In genomic region chr3:21260507-21260906, GRCh38 we compare ENCODE assay signal across 18 cellular contexts.
A peak's percentile ranks its signal among the peaks of the same experiment; 100 is the strongest.
DNase-seq lines count a peak whose midpoint lies in the region; ATAC-seq, FAIRE-seq and TF ChIP-seq lines count a peak whose summit lies in the region.
"Had no signal": no experiment of that assay in that cellular context is flagged by ENCODE, and none has a peak within 500 bp of the region (broad histone marks: within the 10 kb centered on the region; RNA-seq: fewer than 3 reads in every experiment).

No MANE protein-coding gene starts in this region.

- H3K4me2 ChIP-seq in GM23248 (ENCODE audit: unreplicated experiment) (no peak overlapping the region), H1 (ENCODE audit: insufficient read depth in 1 of 2, low read depth in 2 of 2, low read length in 2 of 2) (no peak overlapping the region), smooth muscle cell (no peak overlapping the region)
- H3K4me2 ChIP-seq: GM23338 had no signal

- no TSS peak for BruUV-seq in Calu3 (replicated peaks; lab: Mats Ljungman, UMichigan)

- CTCF ChIA-PET in Calu3 (lab: Charles Lee) (no interaction called here), H1 (lab: Charles Lee; ENCODE audit: partially characterized antibody) (interaction anchor here (1.1 kb wide), 1 partner anchor 29 kb away, joined by 5 read pairs; no protein-coding TSS in a partner anchor)

- no peaks in the 10 kb centered on the region for H3K27me3 ChIP-seq in GM23248 (replicated peaks; ENCODE audit: insufficient read depth)
- no peaks in the 10 kb centered on the region for H3K27me3 ChIP-seq in H1 (replicated peaks in 1 of 4; ENCODE audit: control insufficient read depth in 3 of 4, extremely low read depth in 1 of 4, insufficient read depth in 3 of 4, low read length in 3 of 4)
- H3K27me3 ChIP-seq in smooth muscle cell (ENCODE audit: low read depth): no peaks in the 10 kb centered on the region

- no peaks in the 10 kb centered on the region for H3K36me3 ChIP-seq in GM23248 (ENCODE audit: low read depth)
- peaks cover 0 to 3% (median 0%) of the 10 kb centered on the region in 4 experiments; a peak in 1 of 8 replicates for H3K36me3 ChIP-seq in H1 (ENCODE audit: control insufficient read depth in 2 of 4, insufficient read depth in 4 of 4, low read length in 3 of 4)
- no peaks in the 10 kb centered on the region for H3K36me3 ChIP-seq in smooth muscle cell (ENCODE audit: low read depth)
- H3K36me3 ChIP-seq: HAP-1 had no signal

- H2AFZ ChIP-seq in GM23248 (0 out of 2 replicates have a peak overlapping the region, but pooled peaks have one; percentile 15), H1 (ENCODE audit: low read length) (no peak overlapping the region), smooth muscle cell (ENCODE audit: low read depth) (no peak overlapping the region)
- H2AFZ ChIP-seq: GM23338 had no signal

- no peaks in the 10 kb centered on the region for H3K9me3 Mint-ChIP-seq in Calu3 (ENCODE audit: low read depth, unreplicated experiment)
- H3K9me3 Mint-ChIP-seq: HFFc6 had no signal

- H4K8ac ChIP-seq in H1 (ENCODE audit: extremely low read depth, insufficient read depth, low read length): no peak overlapping the region

- peaks cover 43% of the 10 kb centered on the region for H3K4me1 Mint-ChIP-seq in Calu3 (ENCODE audit: low read depth, unreplicated experiment)
- H3K4me1 Mint-ChIP-seq: CD4-positive, alpha-beta memory T cell had no signal

- H4K91ac ChIP-seq in H1 (replicated peaks; ENCODE audit: insufficient read length, low read length): no peak overlapping the region

- intact Hi-C loops in Calu3 (cut with micrococcal nuclease; ENCODE audit: unreplicated experiment): no loop called here

- H3K9ac ChIP-seq in GM23248 (no peak overlapping the region), H1 (replicated peaks in 1 of 4; ENCODE audit: extremely low read depth in 1 of 4, low read depth in 3 of 4, low read length in 3 of 4) (no peak overlapping the region), smooth muscle cell (ENCODE audit: low read depth) (no peak overlapping the region)

- WGBS in GM23248 (ENCODE audit: low coverage in 1 of 2, low lambda C conversion rate in 2 of 2, missing lambda C conversion rate in 2 of 2), 2 experiments: 70 to 71% methylated on average over 5 of the region's 5 CpGs
- 89% methylated on average over 5 of the region's 5 CpGs; no CpG with 5 or more reads in 1 of the 2 experiments for WGBS in H1 (ENCODE audit: extremely low coverage in 1 of 2, insufficient coverage in 1 of 2, insufficient read length in 1 of 2, insufficient replicate concordance in 2 of 2, low coverage in 1 of 2, low lambda C conversion rate in 2 of 2, missing lambda C conversion rate in 1 of 2), 2 experiments
- WGBS in smooth muscle cell (ENCODE audit: low lambda C conversion rate): 75% methylated on average over 5 of the region's 5 CpGs

- H3K79me2 ChIP-seq in GM23248 (ENCODE audit: insufficient read depth) (no peaks in the 10 kb centered on the region), H1 (ENCODE audit: control insufficient read depth in 1 of 2, insufficient read depth in 2 of 2, low read length in 2 of 2) (no peaks in the 10 kb centered on the region), smooth muscle cell (ENCODE audit: low read depth) (no peaks in the 10 kb centered on the region)

- no peaks in the 10 kb centered on the region for H3K36me3 Mint-ChIP-seq in Calu3 (ENCODE audit: insufficient read depth, unreplicated experiment)
- H3K36me3 Mint-ChIP-seq: CD4-positive, alpha-beta memory T cell had no signal

- H2BK15ac ChIP-seq in H1 (ENCODE audit: low read length): no peak overlapping the region

- no peak for TF ChIP-seq RAD21 in H1 (IDR thresholded peaks at IDR 0.05 in 1 of 2, conservative IDR thresholded peaks at IDR 0.05 in 1 of 2; ENCODE audit: low read depth in 2 of 2, low read length in 2 of 2)

- no peak for FAIRE-seq in H1 (lab: Jason Lieb, UNC)
- FAIRE-seq: GM12878, GM19239, H54 had no signal

- no peak overlapping the region for H3K23ac ChIP-seq in H1 (ENCODE audit: insufficient read length)

- no peak for TF ChIP-seq POLR2A in H1 (IDR thresholded peaks at IDR 0.05; ENCODE audit: control extremely low read depth in 1 of 2, low read depth in 2 of 2, low read length in 2 of 2)

- H3K9me3 ChIP-seq in GM23248 (ENCODE audit: low read depth) (no peaks in the 10 kb centered on the region), H1 (ENCODE audit: insufficient read depth in 2 of 2, low read depth in 1 of 2, low read length in 1 of 2) (peaks cover 1 to 5% of the 10 kb centered on the region in 2 experiments; a peak in 1 of 4 replicates), smooth muscle cell (replicated peaks; ENCODE audit: low read depth) (no peaks in the 10 kb centered on the region)
- H3K9me3 ChIP-seq: HAP-1 had no signal

- no peaks in the 10 kb centered on the region for H3K4me1 ChIP-seq in GM23248 (ENCODE audit: insufficient read depth)
- H3K4me1 ChIP-seq in H1 (replicated peaks in 1 of 4; ENCODE audit: control insufficient read depth in 3 of 4, insufficient read depth in 4 of 4, low read length in 3 of 4): no peaks in the 10 kb centered on the region
- no peaks in the 10 kb centered on the region for H3K4me1 ChIP-seq in smooth muscle cell (ENCODE audit: low read depth)
- H3K4me1 ChIP-seq: HAP-1 had no signal

- no peak for ATAC-seq in omental fat pad (ENCODE audit: low FRiP score)
- ATAC-seq: GM12878, GM23338 had no signal

- no peak overlapping the region for H2BK12ac ChIP-seq in H1 (ENCODE audit: low read depth, low read length)

- in situ Hi-C loops in GM23248 (cut with MboI): no loop called here

- peak overlapping the region; percentile 23 for H3K4me3 Mint-ChIP-seq in Calu3 (ENCODE audit: low read depth, unreplicated experiment)
- H3K4me3 Mint-ChIP-seq: CD4-positive, alpha-beta memory T cell; GM23338; HFFc6 had no signal

- H3F3A ChIP-seq in GM23248 (ENCODE audit: insufficient read depth) (no peaks in the 10 kb centered on the region), smooth muscle cell (ENCODE audit: low read depth) (no peaks in the 10 kb centered on the region)

- H3K27me3 Mint-ChIP-seq in Calu3 (ENCODE audit: unreplicated experiment): no peaks in the 10 kb centered on the region
- H3K27me3 Mint-ChIP-seq: CD4-positive, alpha-beta memory T cell had no signal

- H4K20me1 ChIP-seq in GM23248 (ENCODE audit: insufficient read depth): no peaks in the 10 kb centered on the region
- no peaks in the 10 kb centered on the region for H4K20me1 ChIP-seq in H1 (replicated peaks in 1 of 2; ENCODE audit: control insufficient read depth in 1 of 2, insufficient read depth in 2 of 2, low read length in 2 of 2)
- no peaks in the 10 kb centered on the region for H4K20me1 ChIP-seq in smooth muscle cell (ENCODE audit: low read depth)

- DNase-seq in Calu3 (no peak), GM23248 (no peak), H1 (ENCODE audit: low read depth in 1 of 2, low spot score in 2 of 2) (no peak), smooth muscle cell (lab: John Stamatoyannopoulos, UW; ENCODE audit: unreplicated experiment) (no peak), cerebellum (ENCODE audit: low spot score) (no peak), omental fat pad (ENCODE audit: low spot score) (no peak)
- DNase-seq: C1 segment of cervical spinal cord; CD4-positive, alpha-beta memory T cell; COR-L47; DMS153; DND-41; GDM1; HFFc6 had no signal

- no peak overlapping the region for H3K4me3 ChIP-seq in GM23248
- no peak overlapping the region for H3K4me3 ChIP-seq in H1 (ENCODE audit: extremely low read depth in 1 of 4, insufficient read depth in 2 of 4, low read depth in 3 of 4, low read length in 4 of 4)
- no peak overlapping the region for H3K4me3 ChIP-seq in smooth muscle cell
- H3K4me3 ChIP-seq: GM12878, GM23338, HAP-1 had no signal

- H4K5ac ChIP-seq in H1 (ENCODE audit: insufficient read length, low read depth, low read length): no peak overlapping the region

- no peak overlapping the region for H3K27ac ChIP-seq in GM23248
- no peak overlapping the region for H3K27ac ChIP-seq in H1 (ENCODE audit: low read depth, low read length)
- H3K27ac ChIP-seq in smooth muscle cell (ENCODE audit: low read depth): no peak overlapping the region

- no peaks in the 10 kb centered on the region for H3K9me2 ChIP-seq in GM23248 (ENCODE audit: insufficient read depth)

- no peaks in the 10 kb centered on the region for H3K79me1 ChIP-seq in H1 (ENCODE audit: low read depth, low read length)

- H3K27ac Mint-ChIP-seq in Calu3 (ENCODE audit: unreplicated experiment): peak overlapping the region; percentile 66
- H3K27ac Mint-ChIP-seq: CD4-positive, alpha-beta memory T cell; GM23338; HFFc6 had no signal

- POLR2A ChIA-PET in H1 (lab: Charles Lee; ENCODE audit: partially characterized antibody): no interaction called here

- no peak for TF ChIP-seq EP300 in H1 (IDR thresholded peaks at IDR 0.05; ENCODE audit: borderline replicate concordance in 1 of 2, low read depth in 2 of 2, low read length in 2 of 2)

- no peak overlapping the region for H3K4ac ChIP-seq in H1 (replicated peaks; ENCODE audit: insufficient read length, low read depth, low read length)

- H3K23me2 ChIP-seq in H1 (ENCODE audit: low read depth, low read length): no peaks in the 10 kb centered on the region

- no peak overlapping the region for H2BK5ac ChIP-seq in H1 (ENCODE audit: low read depth, low read length)

- H3K56ac ChIP-seq in H1 (replicated peaks; ENCODE audit: insufficient read length, low read depth, low read length): no peak overlapping the region

- H3K14ac ChIP-seq in H1 (ENCODE audit: insufficient read length): no peak overlapping the region

- H2BK20ac ChIP-seq in H1 (ENCODE audit: low read length): no peak overlapping the region

- no peak overlapping the region for H2AK5ac ChIP-seq in H1 (ENCODE audit: low read depth, low read length)

- no peak overlapping the region for H3K18ac ChIP-seq in H1 (ENCODE audit: extremely low read depth, low read length)

- TF ChIP-seq CTCF in Calu3 (IDR thresholded peaks at IDR 0.05; ENCODE audit: unreplicated experiment) (no peak), H1 (IDR thresholded peaks at IDR 0.05; ENCODE audit: control extremely low read depth in 1 of 3, insufficient read depth in 1 of 3, low read depth in 1 of 3, low read length in 3 of 3) (no peak), smooth muscle cell (IDR thresholded peaks at IDR 0.05; ENCODE audit: borderline replicate concordance, insufficient read depth, poor library complexity, severe bottlenecking) (no peak), omental fat pad (IDR thresholded peaks at IDR 0.05) (no peak)

- H2BK120ac ChIP-seq in H1 (replicated peaks; ENCODE audit: low read depth, low read length): no peak overlapping the region

TF ChIP-seq in H1, 55 proteins besides CTCF, POLR2A, EP300 and RAD21:
- TF ChIP-seq CHD2 (IDR thresholded peaks at IDR 0.05; ENCODE audit: low read length): no peak
- no peak for TF ChIP-seq SUZ12 (IDR thresholded peaks at IDR 0.05; ENCODE audit: low read length)
- TF ChIP-seq ASH2L (IDR thresholded peaks at IDR 0.05; ENCODE audit: low read length): no peak
- TF ChIP-seq SP4 (IDR thresholded peaks at IDR 0.05; ENCODE audit: low read length): no peak
- no peak for TF ChIP-seq JUN (IDR thresholded peaks at IDR 0.05; ENCODE audit: low read depth, low read length)
- TF ChIP-seq KDM1A (IDR thresholded peaks at IDR 0.05; ENCODE audit: borderline replicate concordance, low read length): no peak
- peak; percentile 77 for TF ChIP-seq CEBPB (IDR thresholded peaks at IDR 0.05; ENCODE audit: low read depth, low read length)
- no peak for TF ChIP-seq PHF8 (conservative IDR thresholded peaks at IDR 0.05; ENCODE audit: low read depth, low read length)
